ENCODE assay signal across 20 cellular contexts in genomic region chr3:70526966-70527515, GRCh38.
"Had no signal": no experiment of that assay in that cellular context is flagged by ENCODE, and none has a peak within 500 bp of the region (broad histone marks: within the 10 kb centered on the region; RNA-seq: fewer than 3 reads in every experiment).

No MANE protein-coding gene starts in this region.

- H3K36me3 Mint-ChIP-seq: activated naive CD4-positive, alpha-beta T cell treated with anti-CD3 and anti-CD28 coated beads, Interleukin-2, amount 50 U/mL, for 24 hours; memory B cell; natural killer cell treated with Interleukin-12 subunit alpha and Interleukin-12 subunit beta and Interleukin-15 and Interleukin-18, amount 100 ng/mL, for 72 hours; stimulated activated memory B cell treated with anti-CD40 and anti-IgM and Interleukin-4, amounts not matched to agents 10 μg/mL and 1 μg/mL and 100 μg/mL, for 72 hours had no signal

- H3K4me1 Mint-ChIP-seq: activated B cell treated with CpG ODN at 0.5 μM for 24 hours; activated naive CD4-positive, alpha-beta T cell treated with anti-CD3 and anti-CD28 coated beads, Interleukin-2, amount 50 U/mL, for 24 hours; central memory CD8-positive, alpha-beta T cell; memory B cell; stimulated activated memory B cell treated with anti-CD40 and anti-IgM and Interleukin-4, amounts not matched to agents 10 μg/mL and 1 μg/mL and 100 μg/mL, for 72 hours had no signal

- H3K27me3 Mint-ChIP-seq: activated B cell treated with CpG ODN at 0.5 μM for 24 hours; stimulated activated memory B cell treated with anti-CD40 and anti-IgM and Interleukin-4, amounts not matched to agents 10 μg/mL and 1 μg/mL and 100 μg/mL, for 72 hours had no signal

- H3K4me3 Mint-ChIP-seq: activated B cell treated with CpG ODN at 0.5 μM for 24 hours; activated CD8-positive, alpha-beta T cell treated with anti-CD3 and anti-CD28 coated beads for 36 hours; activated naive CD4-positive, alpha-beta T cell treated with anti-CD3 and anti-CD28 coated beads, Interleukin-2, amount 50 U/mL, for 24 hours; central memory CD8-positive, alpha-beta T cell; memory B cell; natural killer cell treated with Interleukin-12 subunit alpha and Interleukin-12 subunit beta and Interleukin-15 and Interleukin-18, amount 100 ng/mL, for 72 hours; stimulated activated memory B cell treated with anti-CD40 and anti-IgM and Interleukin-4, amounts not matched to agents 10 μg/mL and 1 μg/mL and 100 μg/mL, for 72 hours; T-helper 2 cell treated with Interferon-gamma antibody and Interleukin-4, amounts not matched to agents 5 μg/mL and 100 μg/mL, for 36 hours had no signal

- H3K27ac ChIP-seq: brain microvascular endothelial cell had no signal

- DNase-seq: activated B cell treated with CpG ODN at 0.5 μM for 24 hours; activated CD4-positive, alpha-beta T cell treated with anti-CD3 and anti-CD28 coated beads for 48 hours; activated CD8-positive, alpha-beta T cell treated with anti-CD3 and anti-CD28 coated beads for 36 hours; activated effector memory CD4-positive, alpha-beta T cell treated with anti-CD3 and anti-CD28 coated beads, Interleukin-2, amount 50 U/mL, for 16 hours; activated T-cell treated with anti-CD3 and anti-CD28 coated beads, Interleukin-2, amount 50 U/mL, for 48 hours; brain microvascular endothelial cell; effector CD8-positive, alpha-beta T cell; hippocampal formation; kidney; left ventricle myocardium superior; nucleus accumbens; posterior cingulate gyrus; retina had no signal

- FAIRE-seq: endothelial cell of umbilical vein, kidney had no signal

- H3K27me3 ChIP-seq: brain microvascular endothelial cell had no signal

- H3K36me3 ChIP-seq: brain microvascular endothelial cell had no signal

- ATAC-seq: activated CD8-positive, alpha-beta T cell treated with anti-CD3 and anti-CD28 coated beads for 36 hours; left ventricle myocardium superior; natural killer cell treated with Interleukin-12 subunit alpha and Interleukin-12 subunit beta and Interleukin-15 and Interleukin-18, amount 100 ng/mL, for 72 hours; stimulated activated memory B cell treated with anti-CD40 and anti-IgM and Interleukin-4, amounts not matched to agents 10 μg/mL and 1 μg/mL and 100 μg/mL, for 72 hours had no signal

- H3K9me3 Mint-ChIP-seq: activated B cell treated with CpG ODN at 0.5 μM for 24 hours; activated CD8-positive, alpha-beta T cell treated with anti-CD3 and anti-CD28 coated beads for 36 hours; activated naive CD4-positive, alpha-beta T cell treated with anti-CD3 and anti-CD28 coated beads, Interleukin-2, amount 50 U/mL, for 24 hours; central memory CD8-positive, alpha-beta T cell; memory B cell; natural killer cell treated with Interleukin-12 subunit alpha and Interleukin-12 subunit beta and Interleukin-15 and Interleukin-18, amount 100 ng/mL, for 72 hours; stimulated activated memory B cell treated with anti-CD40 and anti-IgM and Interleukin-4, amounts not matched to agents 10 μg/mL and 1 μg/mL and 100 μg/mL, for 72 hours; T-helper 2 cell treated with Interferon-gamma antibody and Interleukin-4, amounts not matched to agents 5 μg/mL and 100 μg/mL, for 36 hours had no signal

- H3K27ac Mint-ChIP-seq: activated B cell treated with CpG ODN at 0.5 μM for 24 hours; activated CD8-positive, alpha-beta T cell treated with anti-CD3 and anti-CD28 coated beads for 36 hours; activated naive CD4-positive, alpha-beta T cell treated with anti-CD3 and anti-CD28 coated beads, Interleukin-2, amount 50 U/mL, for 24 hours; memory B cell; natural killer cell treated with Interleukin-12 subunit alpha and Interleukin-12 subunit beta and Interleukin-15 and Interleukin-18, amount 100 ng/mL, for 72 hours; stimulated activated memory B cell treated with anti-CD40 and anti-IgM and Interleukin-4, amounts not matched to agents 10 μg/mL and 1 μg/mL and 100 μg/mL, for 72 hours; T-helper 2 cell treated with Interferon-gamma antibody and Interleukin-4, amounts not matched to agents 5 μg/mL and 100 μg/mL, for 36 hours had no signal
